ENCODE assay signal across 8 cellular contexts in the genomic region with DNA sequence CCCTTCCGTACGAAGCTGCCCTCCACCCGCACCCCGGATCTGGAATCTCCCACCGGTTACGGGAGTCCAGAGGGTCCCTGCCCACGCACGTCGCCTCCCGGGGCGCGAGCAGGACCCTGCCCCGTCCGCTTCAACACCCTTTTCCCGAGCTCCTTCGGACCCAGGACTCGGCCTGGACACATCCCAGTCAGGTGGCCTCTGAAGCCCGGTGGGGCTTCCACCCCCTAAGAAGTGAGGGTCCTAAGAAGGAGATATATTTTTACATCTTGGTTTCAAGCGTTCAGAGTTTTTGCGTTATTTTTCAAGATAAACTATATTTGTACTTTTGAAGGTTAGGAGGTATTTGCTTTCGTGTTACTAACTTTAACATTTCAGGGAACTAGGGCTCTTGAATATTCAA. TPM values are rescaled to one million over a fixed set of nuclear protein-coding genes. Genes with fewer than 3 reads are reported as not detected.
DNase-seq lines count a peak whose midpoint lies in the region; ATAC-seq and TF ChIP-seq lines count a peak whose summit lies in the region.

No MANE protein-coding gene starts in this region.

- DNase-seq in AG09309 (ENCODE audit: low read depth) (no peak), choroid plexus epithelial cell (ENCODE audit: low read depth) (no peak), naive B cell (no peak), KBM-7 (no peak), hepatic stellate cell (ENCODE audit: low spot score) (no peak), LoVo (ENCODE audit: low spot score) (no peak), hippocampal formation (lab: John Stamatoyannopoulos, UW) (no peak)

- peaks cover 17 to 37% (median 33%) of the 10 kb centered on the region in 3 donors for H3K4me1 Mint-ChIP-seq in naive B cell

- no peaks in the 10 kb centered on the region for H3K27me3 ChIP-seq in HUES6 (ENCODE audit: control insufficient read depth, insufficient read depth, low read length)

- H3K9me3 Mint-ChIP-seq in naive B cell, result no peaks in the 10 kb centered on the region

- ATAC-seq in naive B cell (ENCODE audit: low read depth in 2 of 2), result no peak

- H3K27ac ChIP-seq in HUES6 (ENCODE audit: low read depth, low read length), result peak overlapping the region; percentile 71

- peaks cover 24% of the 10 kb centered on the region; the same call in 1 of the 2 replicates for H3K4me1 ChIP-seq in HUES6 (ENCODE audit: control insufficient read depth, insufficient read depth, low read length)

- H3K9me3 ChIP-seq in HUES6 (ENCODE audit: control insufficient read depth, insufficient read depth, low read depth, low read length), result no peaks in the 10 kb centered on the region

- no peak for TF ChIP-seq CTCF in AG09309 (IDR thresholded peaks at IDR 0.05; ENCODE audit: control insufficient read depth, insufficient read depth, low read depth, low read length, missing control alignments)
- no peak for TF ChIP-seq CTCF in choroid plexus epithelial cell (conservative IDR thresholded peaks at IDR 0.05; ENCODE audit: low read depth, low read length)

- H3K4me3 ChIP-seq in AG09309 (ENCODE audit: control insufficient read depth, low read depth, low read length), result peak overlapping the region; percentile 91
- H3K4me3 ChIP-seq in HUES6 (ENCODE audit: low read depth, low read length), result peak overlapping the region; percentile 96
- peak overlapping the region; percentile 91 for H3K4me3 ChIP-seq in choroid plexus epithelial cell (ENCODE audit: low read depth, low read length)

- peak overlapping the region; percentile 87 to 95 (median 92) for H3K4me3 Mint-ChIP-seq in naive B cell

- H3K36me3 Mint-ChIP-seq in naive B cell, result no peaks in the 10 kb centered on the region

- H3K27ac Mint-ChIP-seq in naive B cell, result peak overlapping the region; percentile 63 to 96 (median 90)

- peaks cover 33% of the 10 kb centered on the region for H3K36me3 ChIP-seq in HUES6 (ENCODE audit: control insufficient read depth, insufficient read depth, low read length)

- peak overlapping the region; percentile 90 for H3K9ac ChIP-seq in HUES6 (ENCODE audit: low read length)

- in situ Hi-C loops in KBM-7 (cut with MboI; ENCODE audit: low pct_unique_long_range_greater_than_20kb, low sequenced_read_pairs), result no loop called here

- peaks cover 0 to 4% (median under 1%) of the 10 kb centered on the region in 3 donors for H3K27me3 Mint-ChIP-seq in naive B cell

RNA-seq across cellular contexts. Expression of a gene that starts 0.6 kb away (rescaled TPM):
- polyA plus RNA-seq in naive B cell (ENCODE audit: low read depth in 6 of 6), result 10 to 100 TPM in 4 of 6 donors, 1 to 10 TPM in 2; 8.2 to 17.7 (median 11.7) TPM

RNA-seq across cellular contexts. Expression of a gene that starts 18.9 kb away (rescaled TPM):
- not detected for polyA plus RNA-seq in naive B cell (ENCODE audit: low read depth in 6 of 6)

RNA-seq across cellular contexts. Expression of a gene that starts 19.8 kb away (rescaled TPM):
- not detected for polyA plus RNA-seq in naive B cell (ENCODE audit: low read depth in 6 of 6)

RNA-seq across cellular contexts. Expression of a gene that starts 37.5 kb away (rescaled TPM):
- polyA plus RNA-seq in naive B cell (ENCODE audit: low read depth in 6 of 6), result not detected

RNA-seq across cellular contexts. Expression of a gene that starts 57.2 kb away (rescaled TPM):
- polyA plus RNA-seq in naive B cell (ENCODE audit: low read depth in 6 of 6), result 10 to 100 TPM; 27.4 to 41.9 (median 34.6) TPM
